8 cellular contexts compared by ENCODE assay signal in genomic region chr2:130920417-130921030, GRCh38.
DNase-seq lines count a peak whose midpoint lies in the region; ATAC-seq and TF ChIP-seq lines count a peak whose summit lies in the region.

No MANE protein-coding gene starts in this region.

- dilution Hi-C loops in IMR-90 (cut with HindIII; ENCODE audit: low sequenced_read_pairs, unreplicated experiment) = no loop called here

- H3K27me3 ChIP-seq in IMR-90 (ENCODE audit: control insufficient read depth, insufficient read depth, low read length) (peaks cover 6% of the 10 kb centered on the region; the same call in 1 of the 2 replicates), foreskin keratinocyte (no peaks in the 10 kb centered on the region), upper lobe of left lung (peaks cover 0 to 9% (median 3%) of the 10 kb centered on the region in 4 donors)

- peaks cover 5% of the 10 kb centered on the region for H3K36me3 Mint-ChIP-seq in Calu3 (ENCODE audit: insufficient read depth, unreplicated experiment)

- H4K8ac ChIP-seq in IMR-90 (ENCODE audit: low read depth in 2 of 2, low read length in 2 of 2) = no peak overlapping the region

- no peaks in the 10 kb centered on the region for H3K9me3 Mint-ChIP-seq in Calu3 (ENCODE audit: low read depth, unreplicated experiment)

- no CpG with 5 or more reads among the region's 6 CpGs for WGBS in IMR-90 (ENCODE audit: extremely low coverage in 2 of 2, insufficient read length in 1 of 2), 2 experiments
- 32 to 40% methylated on average over 6 of the region's 6 CpGs for WGBS in upper lobe of left lung, 2 donors

- no peak overlapping the region for H2BK5ac ChIP-seq in IMR-90 (ENCODE audit: low read depth, low read length, poor library complexity, severe bottlenecking)

- H3K4me1 Mint-ChIP-seq in Calu3 (ENCODE audit: low read depth, unreplicated experiment) = no peaks in the 10 kb centered on the region

- CTCF ChIA-PET in Calu3 (lab: Charles Lee) (interaction anchor here (1.0 to 1.4 kb wide), 2 partner anchors 123 to 125 kb away, joined by 4 to 13 read pairs; no protein-coding TSS in a partner anchor), IMR-90 (lab: Yijun Ruan, JAX) (interaction anchor here (0.6 to 1.9 kb wide), 2 partner anchors 14 to 123 kb away, joined by 3 to 6 read pairs; no protein-coding TSS in a partner anchor)

- H3K27me3 Mint-ChIP-seq in Calu3 (ENCODE audit: unreplicated experiment) = no peaks in the 10 kb centered on the region

- no peaks in the 10 kb centered on the region for H3K9me1 ChIP-seq in IMR-90 (ENCODE audit: insufficient read depth, low read length)

- H3K56ac ChIP-seq in IMR-90 (ENCODE audit: extremely low read depth, insufficient read depth, low read length) = no peak overlapping the region

- H3K27ac Mint-ChIP-seq in Calu3 (ENCODE audit: unreplicated experiment) = no peak overlapping the region

- POLR2A ChIA-PET in IMR-90 (lab: Charles Lee; ENCODE audit: unreplicated experiment) = no interaction called here

- H3K27ac ChIP-seq in IMR-90 (ENCODE audit: insufficient read depth, low read length) = no peak overlapping the region
- no peak overlapping the region for H3K27ac ChIP-seq in foreskin keratinocyte
- H3K27ac ChIP-seq in upper lobe of left lung = no peak overlapping the region

- no peak overlapping the region for H2AK5ac ChIP-seq in IMR-90 (ENCODE audit: low read depth, low read length)

- H3K14ac ChIP-seq in IMR-90 (replicated peaks; ENCODE audit: low read depth, low read length) = no peak overlapping the region

- TF ChIP-seq CTCF in Calu3 (IDR thresholded peaks at IDR 0.05; ENCODE audit: unreplicated experiment) = peak; percentile 82
- peak; percentile 83 for TF ChIP-seq CTCF in IMR-90 (conservative IDR thresholded peaks at IDR 0.05; ENCODE audit: low read depth, low read length)
- TF ChIP-seq CTCF in foreskin keratinocyte (conservative IDR thresholded peaks at IDR 0.05) = peak; percentile 97
- peak in 1 of 3 donors; percentile 27 for TF ChIP-seq CTCF in omental fat pad (IDR thresholded peaks at IDR 0.05)
- TF ChIP-seq CTCF in upper lobe of left lung (IDR thresholded peaks at IDR 0.05) = peak; percentile 49 to 74 (median 59)

- no peak overlapping the region for H2AK9ac ChIP-seq in IMR-90 (replicated peaks; ENCODE audit: low read depth, low read length, poor library complexity)

- TF ChIP-seq EP300 in upper lobe of left lung (IDR thresholded peaks at IDR 0.05) = no peak

- BruUV-seq in Calu3 (replicated peaks; lab: Mats Ljungman, UMichigan) (no TSS peak), IMR-90 (replicated peaks; lab: Mats Ljungman, UMichigan) (no TSS peak)

- H2BK15ac ChIP-seq in IMR-90 (ENCODE audit: low read depth, low read length) = no peak overlapping the region

- no peak overlapping the region for H3K4me3 Mint-ChIP-seq in Calu3 (ENCODE audit: low read depth, unreplicated experiment)

- in situ Hi-C loops in IMR-90 (cut with MboI; ENCODE audit: low sequenced_read_pairs) = no loop called here

- TF ChIP-seq POLR2A in IMR-90 (IDR thresholded peaks at IDR 0.05; ENCODE audit: low read depth, low read length) = no peak
- no peak for TF ChIP-seq POLR2A in upper lobe of left lung (IDR thresholded peaks at IDR 0.05)

- DNase-seq in Calu3 (peak; percentile 78), IMR-90 (peak; percentile 64), RKO (ENCODE audit: low spot score) (peak; percentile 60), foreskin keratinocyte (peak in 1 of 2 donors; percentile 60), omental fat pad (ENCODE audit: low spot score) (peak; percentile 86), upper lobe of left lung (no peak)
- DNase-seq in activated T-helper 9 cell treated with anti-CD3 and anti-CD28 coated beads, Interleukin-2, amount 50 U/mL, for 16 hours (ENCODE audit: low read depth) = peak; percentile 33

- no peak overlapping the region for H2BK120ac ChIP-seq in IMR-90 (ENCODE audit: low read depth, low read length)

- H3K4me2 ChIP-seq in IMR-90 (ENCODE audit: low read depth, low read length) = no peak overlapping the region

- no peaks in the 10 kb centered on the region for H3K79me1 ChIP-seq in IMR-90 (ENCODE audit: low read depth in 1 of 2, low read length in 2 of 2)

- TF ChIP-seq RAD21 in IMR-90 (IDR thresholded peaks at IDR 0.05; ENCODE audit: low read length) = peak; percentile 62

- H3K4me1 ChIP-seq in IMR-90 (ENCODE audit: control insufficient read depth, insufficient read depth, low read length) (no peaks in the 10 kb centered on the region), foreskin keratinocyte (peaks cover 2% of the 10 kb centered on the region), upper lobe of left lung (no peaks in the 10 kb centered on the region)

- no peaks in the 10 kb centered on the region for H3K36me3 ChIP-seq in IMR-90 (ENCODE audit: control insufficient read depth, insufficient read depth, low read length)
- H3K36me3 ChIP-seq in upper lobe of left lung = no peaks in the 10 kb centered on the region

- no peak overlapping the region for H3K18ac ChIP-seq in IMR-90 (ENCODE audit: low read depth, low read length)

- H3K4me3 ChIP-seq in IMR-90 (ENCODE audit: insufficient read depth, low read depth, low read length) = no peak overlapping the region
- H3K4me3 ChIP-seq in upper lobe of left lung = no peak overlapping the region

- H3K9ac ChIP-seq in IMR-90 (ENCODE audit: low read depth, low read length) = no peak overlapping the region

- peak; percentile 94 for ATAC-seq in IMR-90 (ENCODE audit: low read depth)
- ATAC-seq in foreskin keratinocyte = peak; percentile 73
- ATAC-seq in omental fat pad (ENCODE audit: low FRiP score) = no peak
- ATAC-seq in upper lobe of left lung (ENCODE audit: low FRiP score in 2 of 2) = peak in 1 of 2 donors; percentile 77
- no peak for ATAC-seq in GM18519 (IDR thresholded peaks at IDR 0.05; ENCODE audit: low FRiP score, unreplicated experiment)

- intact Hi-C loops in Calu3 (cut with micrococcal nuclease; ENCODE audit: unreplicated experiment) = loop anchor here (1.0 kb wide), 1 partner anchor 123 kb away; no protein-coding TSS in a partner anchor
- intact Hi-C loops in IMR-90 (cut with micrococcal nuclease) = loop anchor here (1.0 kb wide), 1 partner anchor 123 kb away; no protein-coding TSS in a partner anchor

- H2BK20ac ChIP-seq in IMR-90 (ENCODE audit: low read depth, low read length) = no peak overlapping the region

- peak overlapping the region; percentile 56 for H2AFZ ChIP-seq in IMR-90 (replicated peaks; ENCODE audit: low read length, poor library complexity)

- no peak overlapping the region for H4K91ac ChIP-seq in IMR-90 (ENCODE audit: insufficient read depth, low read depth, low read length)

- no peak overlapping the region for H3K4ac ChIP-seq in IMR-90 (ENCODE audit: low read depth, low read length)

- H3K9me3 ChIP-seq in IMR-90 (ENCODE audit: control insufficient read depth, insufficient read depth, low read length) = no peaks in the 10 kb centered on the region
- H3K9me3 ChIP-seq in upper lobe of left lung = no peaks in the 10 kb centered on the region

- no peak overlapping the region for H3K23ac ChIP-seq in IMR-90 (ENCODE audit: low read depth, low read length)

- no peaks in the 10 kb centered on the region for H4K20me1 ChIP-seq in IMR-90 (ENCODE audit: insufficient read depth, low read length)

- H4K5ac ChIP-seq in IMR-90 (ENCODE audit: low read depth, low read length) = no peak overlapping the region

TF ChIP-seq in IMR-90, 13 proteins besides CTCF, POLR2A, EP300 and RAD21:
- TF ChIP-seq USF2 (IDR thresholded peaks at IDR 0.05; ENCODE audit: low read depth, low read length) (no peak), FOS (IDR thresholded peaks at IDR 0.05; ENCODE audit: low read depth, low read length) (no peak), CEBPB (IDR thresholded peaks at IDR 0.05; ENCODE audit: low read depth, low read length) (no peak), CHD1 (IDR thresholded peaks at IDR 0.05; ENCODE audit: low read depth, low read length) (no peak), SMC3 (IDR thresholded peaks at IDR 0.05; ENCODE audit: low read depth, low read length) (peak; percentile 80), MAFK (IDR thresholded peaks at IDR 0.05; ENCODE audit: low read depth, low read length) (no peak), RCOR1 (IDR thresholded peaks at IDR 0.05; ENCODE audit: insufficient replicate concordance, low read length) (no peak)
- TF ChIP-seq, protein P1, sequence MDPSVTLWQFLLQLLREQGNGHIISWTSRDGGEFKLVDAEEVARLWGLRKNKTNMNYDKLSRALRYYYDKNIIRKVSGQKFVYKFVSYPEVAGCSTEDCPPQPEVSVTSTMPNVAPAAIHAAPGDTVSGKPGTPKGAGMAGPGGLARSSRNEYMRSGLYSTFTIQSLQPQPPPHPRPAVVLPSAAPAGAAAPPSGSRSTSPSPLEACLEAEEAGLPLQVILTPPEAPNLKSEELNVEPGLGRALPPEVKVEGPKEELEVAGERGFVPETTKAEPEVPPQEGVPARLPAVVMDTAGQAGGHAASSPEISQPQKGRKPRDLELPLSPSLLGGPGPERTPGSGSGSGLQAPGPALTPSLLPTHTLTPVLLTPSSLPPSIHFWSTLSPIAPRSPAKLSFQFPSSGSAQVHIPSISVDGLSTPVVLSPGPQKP (IDR thresholded peaks at IDR 0.05; ENCODE audit: borderline replicate concordance, low read depth, low read length) = no peak
TF ChIP-seq in IMR-90: peak in this region for 1.

Comparison
In these comparisons a context has a peak if more than half of its experiments do, and no peak if none do; other contexts are left out.
1. DNase-seq: peak in Calu3 (single experiment), IMR-90 (single experiment), RKO (single experiment), activated T-helper 9 cell treated with anti-CD3 and anti-CD28 coated beads, Interleukin-2, amount 50 U/mL, for 16 hours (single experiment) and omental fat pad (single experiment); none in upper lobe of left lung (0 of 2).
2. ATAC-seq: peak in IMR-90 (single experiment) and foreskin keratinocyte (single experiment); none in omental fat pad (single experiment) and GM18519 (single experiment).